Comparison of ENCODE assay signal across 20 cellular contexts in genomic region chrX:115459883-115460564, GRCh38.
DNase-seq lines count a peak whose midpoint lies in the region; ATAC-seq and TF ChIP-seq lines count a peak whose summit lies in the region.
"Had no signal": no experiment of that assay in that cellular context is flagged by ENCODE, and none has a peak within 500 bp of the region (broad histone marks: within the 10 kb centered on the region; RNA-seq: fewer than 3 reads in every experiment).

No MANE protein-coding gene starts in this region.

- no peaks in the 10 kb centered on the region for H3K36me3 ChIP-seq in left ventricle myocardium inferior
- no peaks in the 10 kb centered on the region for H3K36me3 ChIP-seq in right atrium auricular region
- H3K36me3 ChIP-seq: ascending aorta, SJCRH30 had no signal

- H3K27ac Mint-ChIP-seq in stimulated activated effector memory CD8-positive, alpha-beta T cell treated with anti-CD3 and anti-CD28 coated beads, Interleukin-12 subunit alpha, Interleukin-12 subunit beta, amount 100 ng/mL, for 72 hours = no peak overlapping the region
- no peak overlapping the region for H3K27ac Mint-ChIP-seq in activated CD4-positive, alpha-beta memory T cell treated with anti-CD3 and anti-CD28 coated beads, Interleukin-2, amount 10 ng/mL, durations not matched to agents 7 days and 5 days
- H3K27ac Mint-ChIP-seq: CD8-positive, alpha-beta T cell had no signal

- no peak overlapping the region for H3K4me3 Mint-ChIP-seq in stimulated activated effector memory CD8-positive, alpha-beta T cell treated with anti-CD3 and anti-CD28 coated beads, Interleukin-12 subunit alpha, Interleukin-12 subunit beta, amount 100 ng/mL, for 72 hours
- H3K4me3 Mint-ChIP-seq in activated CD4-positive, alpha-beta memory T cell treated with anti-CD3 and anti-CD28 coated beads, Interleukin-2, amount 10 ng/mL, durations not matched to agents 7 days and 5 days = no peak overlapping the region
- H3K4me3 Mint-ChIP-seq: CD8-positive, alpha-beta T cell had no signal

- H3K4me3 ChIP-seq in left ventricle myocardium inferior (no peak overlapping the region), right atrium auricular region (no peak overlapping the region)
- H3K4me3 ChIP-seq: ascending aorta, SJCRH30 had no signal

- H3K27ac ChIP-seq in left ventricle myocardium inferior (replicated peaks) (peak overlapping the region; percentile 63), right atrium auricular region (peak overlapping the region in 1 of 2 donors; percentile 48)
- H3K27ac ChIP-seq: parathyroid adenoma, SJCRH30 had no signal

- H3K36me3 Mint-ChIP-seq in stimulated activated effector memory CD8-positive, alpha-beta T cell treated with anti-CD3 and anti-CD28 coated beads, Interleukin-12 subunit alpha, Interleukin-12 subunit beta, amount 100 ng/mL, for 72 hours = no peaks in the 10 kb centered on the region
- H3K36me3 Mint-ChIP-seq in activated CD4-positive, alpha-beta memory T cell treated with anti-CD3 and anti-CD28 coated beads, Interleukin-2, amount 10 ng/mL, durations not matched to agents 7 days and 5 days (ENCODE audit: low read depth) = no peaks in the 10 kb centered on the region
- H3K36me3 Mint-ChIP-seq: CD8-positive, alpha-beta T cell had no signal

- no peaks in the 10 kb centered on the region for H3K27me3 ChIP-seq in left ventricle myocardium inferior (ENCODE audit: low read depth)
- H3K27me3 ChIP-seq in right atrium auricular region = no peaks in the 10 kb centered on the region
- H3K27me3 ChIP-seq: ascending aorta, SJCRH30 had no signal

- DNase-seq in left ventricle myocardium inferior (no peak), right atrium auricular region (ENCODE audit: low spot score) (no peak), dedifferentiated amniotic fluid mesenchymal stem cell (ENCODE audit: extremely low spot score) (peak; percentile 48), lung microvascular endothelial cell (ENCODE audit: low read depth in 2 of 2) (peak; percentile 13 to 20), COLO668 (lab: John Stamatoyannopoulos, UW; ENCODE audit: unreplicated experiment) (no peak)
- no peak for DNase-seq in stimulated activated effector memory CD8-positive, alpha-beta T cell treated with anti-CD3 and anti-CD28 coated beads, Interleukin-12 subunit alpha, Interleukin-12 subunit beta, amount 100 ng/mL, for 72 hours (ENCODE audit: low spot score in 2 of 2)
- no peak for DNase-seq in activated CD4-positive, alpha-beta memory T cell treated with anti-CD3 and anti-CD28 coated beads, Interleukin-2, amount 10 ng/mL, durations not matched to agents 7 days and 5 days
- DNase-seq: activated CD4-positive, CD25-positive, alpha-beta regulatory T cell treated with anti-CD3 and anti-CD28 coated beads, Interleukin-2, amount 50 U/mL, for 72 hours; activated effector memory CD4-positive, alpha-beta T cell treated with anti-CD3 and anti-CD28 coated beads, Interleukin-2, amount 50 U/mL, for 16 hours; CD8-positive, alpha-beta T cell; GOT3; NCI-H1694; NCI-H446; SJCRH30; small intestine; T-helper 9 cell; trophoblast cell had no signal

- intact Hi-C loops in left ventricle myocardium inferior (cut with micrococcal nuclease) = no loop called here

- no peak for TF ChIP-seq CTCF in left ventricle myocardium inferior (IDR thresholded peaks at IDR 0.05; ENCODE audit: borderline replicate concordance)
- TF ChIP-seq CTCF in right atrium auricular region (IDR thresholded peaks at IDR 0.05) = no peak

- H3K4me1 ChIP-seq in left ventricle myocardium inferior (peaks cover 19% of the 10 kb centered on the region), right atrium auricular region (peaks cover 0 to 10% of the 10 kb centered on the region in 2 donors)
- H3K4me1 ChIP-seq: ascending aorta, parathyroid adenoma, SJCRH30 had no signal

- POLR2A ChIA-PET in activated CD4-positive, alpha-beta memory T cell treated with anti-CD3 and anti-CD28 coated beads, Interleukin-2, amount 10 ng/mL, durations not matched to agents 7 days and 5 days (lab: Charles Lee) = no interaction called here

- no peaks in the 10 kb centered on the region for H3K27me3 Mint-ChIP-seq in activated CD4-positive, alpha-beta memory T cell treated with anti-CD3 and anti-CD28 coated beads, Interleukin-2, amount 10 ng/mL, durations not matched to agents 7 days and 5 days

- no peaks in the 10 kb centered on the region for H3K9me3 Mint-ChIP-seq in stimulated activated effector memory CD8-positive, alpha-beta T cell treated with anti-CD3 and anti-CD28 coated beads, Interleukin-12 subunit alpha, Interleukin-12 subunit beta, amount 100 ng/mL, for 72 hours
- peaks cover 3% of the 10 kb centered on the region for H3K9me3 Mint-ChIP-seq in activated CD4-positive, alpha-beta memory T cell treated with anti-CD3 and anti-CD28 coated beads, Interleukin-2, amount 10 ng/mL, durations not matched to agents 7 days and 5 days
- H3K9me3 Mint-ChIP-seq: CD8-positive, alpha-beta T cell had no signal

- H3K4me1 Mint-ChIP-seq in stimulated activated effector memory CD8-positive, alpha-beta T cell treated with anti-CD3 and anti-CD28 coated beads, Interleukin-12 subunit alpha, Interleukin-12 subunit beta, amount 100 ng/mL, for 72 hours = no peaks in the 10 kb centered on the region
- H3K4me1 Mint-ChIP-seq in activated CD4-positive, alpha-beta memory T cell treated with anti-CD3 and anti-CD28 coated beads, Interleukin-2, amount 10 ng/mL, durations not matched to agents 7 days and 5 days = no peaks in the 10 kb centered on the region

- CTCF ChIA-PET in activated CD4-positive, alpha-beta memory T cell treated with anti-CD3 and anti-CD28 coated beads, Interleukin-2, amount 10 ng/mL, durations not matched to agents 7 days and 5 days (lab: Charles Lee) = no interaction called here

- no peaks in the 10 kb centered on the region for H3K9me3 ChIP-seq in left ventricle myocardium inferior (replicated peaks)
- H3K9me3 ChIP-seq in right atrium auricular region = no peaks in the 10 kb centered on the region
- H3K9me3 ChIP-seq: ascending aorta, SJCRH30 had no signal

- no peak for ATAC-seq in stimulated activated effector memory CD8-positive, alpha-beta T cell treated with anti-CD3 and anti-CD28 coated beads, Interleukin-12 subunit alpha, Interleukin-12 subunit beta, amount 100 ng/mL, for 72 hours
- ATAC-seq in GM19467 (IDR thresholded peaks at IDR 0.05; ENCODE audit: unreplicated experiment) = no peak
- ATAC-seq: CD8-positive, alpha-beta T cell had no signal

Comparison
In these comparisons a context has a peak if more than half of its experiments do, and no peak if none do; other contexts are left out.
1. DNase-seq: peak in dedifferentiated amniotic fluid mesenchymal stem cell (single experiment) and lung microvascular endothelial cell (2 of 2); none in left ventricle myocardium inferior (single experiment), right atrium auricular region (single experiment), stimulated activated effector memory CD8-positive, alpha-beta T cell treated with anti-CD3 and anti-CD28 coated beads, Interleukin-12 subunit alpha, Interleukin-12 subunit beta, amount 100 ng/mL, for 72 hours (0 of 2), activated CD4-positive, alpha-beta memory T cell treated with anti-CD3 and anti-CD28 coated beads, Interleukin-2, amount 10 ng/mL, durations not matched to agents 7 days and 5 days (single experiment) and COLO668 (single experiment).